19 cellular contexts compared by ENCODE assay signal in genomic region chr9:12771891-12772290, GRCh38. TPM values are rescaled to one million over a fixed set of nuclear protein-coding genes. Genes with fewer than 3 reads are reported as not detected.
DNase-seq lines count a peak whose midpoint lies in the region; ATAC-seq, FAIRE-seq and TF ChIP-seq lines count a peak whose summit lies in the region.
"Had no signal": no experiment of that assay in that cellular context is flagged by ENCODE, and none has a peak within 500 bp of the region (broad histone marks: within the 10 kb centered on the region; RNA-seq: fewer than 3 reads in every experiment).

No MANE protein-coding gene starts in this region.

- no peak overlapping the region for H3K4me2 ChIP-seq in endothelial cell of umbilical vein (ENCODE audit: insufficient read depth, low read length)
- H3K4me2 ChIP-seq: SK-N-SH had no signal

- no peaks in the 10 kb centered on the region for H4K20me1 ChIP-seq in endothelial cell of umbilical vein (replicated peaks; ENCODE audit: control insufficient read depth, extremely low read depth, insufficient read depth, low read length)

- CTCF ChIA-PET in endothelial cell of umbilical vein (lab: Charles Lee), result interaction anchor here (1.1 to 1.9 kb wide), 7 partner anchors 10 to 69 kb away, joined by 3 to 6 read pairs (median 4); no protein-coding TSS in a partner anchor

- H3K4me1 ChIP-seq in endothelial cell of umbilical vein (ENCODE audit: control insufficient read depth, extremely low read depth, insufficient read depth, low read length), result peaks cover 2% of the 10 kb centered on the region
- H3K4me1 ChIP-seq in right cardiac atrium (ENCODE audit: control insufficient read depth, insufficient read depth, low read length), result no peaks in the 10 kb centered on the region
- H3K4me1 ChIP-seq: HAP-1 had no signal

- TF ChIP-seq CTCF in endothelial cell of umbilical vein (IDR thresholded peaks at IDR 0.05; ENCODE audit: extremely low read depth in 1 of 2, insufficient read depth in 1 of 2, low read depth in 1 of 2, low read length in 2 of 2), result no peak

- no TSS peak for BruUV-seq in endothelial cell of umbilical vein (replicated peaks; lab: Mats Ljungman, UMichigan)

- TF ChIP-seq POLR2A in endothelial cell of umbilical vein (IDR thresholded peaks at IDR 0.05; ENCODE audit: low read depth, low read length), result no peak
- TF ChIP-seq POLR2A in GM12892 (IDR thresholded peaks at IDR 0.05; ENCODE audit: low read depth, low read length), result no peak

- H3K4me3 ChIP-seq in endothelial cell of umbilical vein (replicated peaks in 1 of 3; ENCODE audit: insufficient read depth in 1 of 3, low read depth in 1 of 3, low read length in 3 of 3) (no peak overlapping the region), right cardiac atrium (ENCODE audit: low read length) (no peak overlapping the region)
- H3K4me3 ChIP-seq: HAP-1 had no signal

- H3K27ac ChIP-seq in endothelial cell of umbilical vein (ENCODE audit: insufficient read depth, low read depth, low read length), result no peak overlapping the region
- no peak overlapping the region for H3K27ac ChIP-seq in right cardiac atrium (ENCODE audit: low read length)

- WGBS in right cardiac atrium, result 49% methylated on average over 3 of the region's 3 CpGs

- no peaks in the 10 kb centered on the region for H3K79me2 ChIP-seq in endothelial cell of umbilical vein (ENCODE audit: control insufficient read depth, insufficient read depth, low read length)

- H3K9ac ChIP-seq in endothelial cell of umbilical vein (replicated peaks; ENCODE audit: extremely low read depth, insufficient read depth, low read length), result no peak overlapping the region
- H3K9ac ChIP-seq: SK-N-SH had no signal

- H2AFZ ChIP-seq in endothelial cell of umbilical vein (ENCODE audit: low read depth, low read length), result peak overlapping the region; percentile 1

- no peaks in the 10 kb centered on the region for H3K9me1 ChIP-seq in endothelial cell of umbilical vein (replicated peaks; ENCODE audit: control insufficient read depth, extremely low read depth, insufficient read depth, low read length)

- POLR2A ChIA-PET in endothelial cell of umbilical vein (lab: Charles Lee), result no interaction called here

- dilution Hi-C loops in endothelial cell of umbilical vein (cut with MboI; ENCODE audit: extremely low pct_ligation_motif_present, low sequenced_read_pairs), result no loop called here

- ATAC-seq in right cardiac atrium, result no peak
- ATAC-seq in HG02588 (IDR thresholded peaks at IDR 0.05; ENCODE audit: unreplicated experiment), result no peak

- DNase-seq in AG20443 (ENCODE audit: low spot score), result peak; percentile 40
- DNase-seq in NCI-H226, result peak; percentile 53
- DNase-seq in endothelial cell of umbilical vein (ENCODE audit: low read depth, low spot score), result peak; percentile 19
- DNase-seq in lung microvascular endothelial cell (ENCODE audit: low read depth in 2 of 2), result peak; percentile 26 to 75
- DNase-seq in right cardiac atrium, result no peak
- DNase-seq in NCI-H2029 treated with DMSO at 0.1 percent for 48 hours (lab: John Stamatoyannopoulos, UW), result no peak
- no peak for DNase-seq in GM12892 (ENCODE audit: insufficient read length)
- DNase-seq: ACHN; activated CD4-positive, alpha-beta T cell treated with anti-CD3 and anti-CD28 coated beads, Interleukin-2, amount 10 ng/mL, durations not matched to agents 24 days and 14 days; activated naive CD4-positive, alpha-beta T cell treated with Interleukin-2 at 50 U/mL for 16 hours; effector CD8-positive, alpha-beta T cell; GDM1; NCI-H1694; NCI-H526; retina; SK-N-SH; T1000 had no signal

- intact Hi-C loops in endothelial cell of umbilical vein (cut with micrococcal nuclease) (no loop called here), right cardiac atrium (cut with DNase I) (no loop called here)

- H3K9me3 ChIP-seq in endothelial cell of umbilical vein (replicated peaks; ENCODE audit: control insufficient read depth, insufficient read depth, low read length) (no peaks in the 10 kb centered on the region), right cardiac atrium (ENCODE audit: control insufficient read depth, low read length) (no peaks in the 10 kb centered on the region)
- H3K9me3 ChIP-seq: HAP-1, SK-N-SH had no signal

- no peaks in the 10 kb centered on the region for H3K36me3 ChIP-seq in endothelial cell of umbilical vein (ENCODE audit: control insufficient read depth in 2 of 2, extremely low read depth in 1 of 2, insufficient read depth in 2 of 2, low read length in 2 of 2)
- H3K36me3 ChIP-seq: HAP-1 had no signal

- peak; percentile 64 for FAIRE-seq in endothelial cell of umbilical vein (lab: Jason Lieb, UNC)
- no peak for FAIRE-seq in GM12892 (lab: Jason Lieb, UNC)

- H3K27me3 ChIP-seq in endothelial cell of umbilical vein (ENCODE audit: control insufficient read depth in 2 of 2, insufficient read depth in 2 of 2, low read length in 2 of 2) (no peaks in the 10 kb centered on the region), right cardiac atrium (ENCODE audit: control insufficient read depth, insufficient read depth) (no peaks in the 10 kb centered on the region)

TF ChIP-seq in endothelial cell of umbilical vein, 7 proteins besides CTCF, POLR2A, EP300 and RAD21:
- TF ChIP-seq FOS (IDR thresholded peaks at IDR 0.05; ENCODE audit: borderline replicate concordance, insufficient read depth, low read length) (no peak), GATA2 (IDR thresholded peaks at IDR 0.05; ENCODE audit: insufficient read depth, insufficient read length, low read depth, low read length) (no peak), EZH2 (IDR thresholded peaks at IDR 0.05; ENCODE audit: borderline replicate concordance, low read depth, low read length, severe bottlenecking) (no peak), JUN (IDR thresholded peaks at IDR 0.05; ENCODE audit: borderline replicate concordance, insufficient read depth, insufficient read length, low read depth) (no peak), MYC (IDR thresholded peaks at IDR 0.05; ENCODE audit: low read depth, low read length) (no peak), MAX (IDR thresholded peaks at IDR 0.05; ENCODE audit: insufficient read depth, insufficient read length) (no peak), POLR2AphosphoS5 (IDR thresholded peaks at IDR 0.05; ENCODE audit: insufficient read depth, low read depth, low read length) (no peak)

RNA-seq across cellular contexts. Expression of gene LURAP1L, which starts 2.9 kb away (rescaled TPM):
- total RNA-seq in endothelial cell of umbilical vein, result 1.3 and 3.3 TPM in 2 replicates
- polyA plus RNA-seq in endothelial cell of umbilical vein, result 1.4 and 1.5 TPM in 2 replicates
- polyA plus RNA-seq in endothelial cell of umbilical vein (2011; cell fraction: cytosol; rRNA removed), result 1.2 and 1.3 TPM in 2 replicates
- 3.0 TPM in 2 replicates for polyA plus RNA-seq in endothelial cell of umbilical vein (2011; cell fraction: nucleus; rRNA removed)
- polyA plus RNA-seq in endothelial cell of umbilical vein (2012), result 1.4 and 1.8 TPM in 2 replicates
- 2.4 and 3.0 TPM in 2 replicates for polyA minus RNA-seq in endothelial cell of umbilical vein
- polyA minus RNA-seq in endothelial cell of umbilical vein (2011; cell fraction: cytosol; rRNA and poly(A)+ RNA removed), result 3.5 TPM
- 4.7 and 5.1 TPM in 2 replicates for polyA minus RNA-seq in endothelial cell of umbilical vein (2011; cell fraction: nucleus; rRNA and poly(A)+ RNA removed)
- total RNA-seq in lung microvascular endothelial cell, result 1.7 and 2.0 TPM in 2 replicates
- total RNA-seq in right cardiac atrium, result 1 to 10 TPM; 2.1 to 3.4 (median 2.5) TPM
- polyA plus RNA-seq in right cardiac atrium, result 3.0 TPM
- polyA plus RNA-seq in GM12892 (2012; ENCODE audit: missing spikeins), result 0.34 TPM
- total RNA-seq: activated CD4-positive, alpha-beta T cell treated with anti-CD3 and anti-CD28 coated beads, Interleukin-2, amount 10 ng/mL, durations not matched to agents 24 days and 14 days had no signal

Comparison
In these comparisons a context has a peak if more than half of its experiments do, and no peak if none do; other contexts are left out.
1. DNase-seq: peak in AG20443 (single experiment), NCI-H226 (single experiment), endothelial cell of umbilical vein (single experiment) and lung microvascular endothelial cell (2 of 2); none in right cardiac atrium (0 of 3), NCI-H2029 treated with DMSO at 0.1 percent for 48 hours (single experiment) and GM12892 (single experiment).